Comparison of ENCODE assay signal across 1 cellular context in genomic region chr4:168794092-168794707, GRCh38.
TF ChIP-seq lines count a peak whose summit lies in the region.

No MANE protein-coding gene starts in this region.

TF ChIP-seq in A549, 52 proteins besides CTCF, POLR2A, EP300 and RAD21 (continued from another document):
- TF ChIP-seq, protein P1, sequence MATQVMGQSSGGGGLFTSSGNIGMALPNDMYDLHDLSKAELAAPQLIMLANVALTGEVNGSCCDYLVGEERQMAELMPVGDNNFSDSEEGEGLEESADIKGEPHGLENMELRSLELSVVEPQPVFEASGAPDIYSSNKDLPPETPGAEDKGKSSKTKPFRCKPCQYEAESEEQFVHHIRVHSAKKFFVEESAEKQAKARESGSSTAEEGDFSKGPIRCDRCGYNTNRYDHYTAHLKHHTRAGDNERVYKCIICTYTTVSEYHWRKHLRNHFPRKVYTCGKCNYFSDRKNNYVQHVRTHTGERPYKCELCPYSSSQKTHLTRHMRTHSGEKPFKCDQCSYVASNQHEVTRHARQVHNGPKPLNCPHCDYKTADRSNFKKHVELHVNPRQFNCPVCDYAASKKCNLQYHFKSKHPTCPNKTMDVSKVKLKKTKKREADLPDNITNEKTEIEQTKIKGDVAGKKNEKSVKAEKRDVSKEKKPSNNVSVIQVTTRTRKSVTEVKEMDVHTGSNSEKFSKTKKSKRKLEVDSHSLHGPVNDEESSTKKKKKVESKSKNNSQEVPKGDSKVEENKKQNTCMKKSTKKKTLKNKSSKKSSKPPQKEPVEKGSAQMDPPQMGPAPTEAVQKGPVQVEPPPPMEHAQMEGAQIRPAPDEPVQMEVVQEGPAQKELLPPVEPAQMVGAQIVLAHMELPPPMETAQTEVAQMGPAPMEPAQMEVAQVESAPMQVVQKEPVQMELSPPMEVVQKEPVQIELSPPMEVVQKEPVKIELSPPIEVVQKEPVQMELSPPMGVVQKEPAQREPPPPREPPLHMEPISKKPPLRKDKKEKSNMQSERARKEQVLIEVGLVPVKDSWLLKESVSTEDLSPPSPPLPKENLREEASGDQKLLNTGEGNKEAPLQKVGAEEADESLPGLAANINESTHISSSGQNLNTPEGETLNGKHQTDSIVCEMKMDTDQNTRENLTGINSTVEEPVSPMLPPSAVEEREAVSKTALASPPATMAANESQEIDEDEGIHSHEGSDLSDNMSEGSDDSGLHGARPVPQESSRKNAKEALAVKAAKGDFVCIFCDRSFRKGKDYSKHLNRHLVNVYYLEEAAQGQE (IDR thresholded peaks at IDR 0.05): no peak
- TF ChIP-seq, protein P2, sequence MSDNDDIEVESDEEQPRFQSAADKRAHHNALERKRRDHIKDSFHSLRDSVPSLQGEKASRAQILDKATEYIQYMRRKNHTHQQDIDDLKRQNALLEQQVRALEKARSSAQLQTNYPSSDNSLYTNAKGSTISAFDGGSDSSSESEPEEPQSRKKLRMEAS (IDR thresholded peaks at IDR 0.05): no peak
- TF ChIP-seq HMGXB4 (CRISPR knock-in tag; IDR thresholded peaks at IDR 0.05; ENCODE audit: borderline replicate concordance) (no peak), RFX5 (IDR thresholded peaks at IDR 0.05) (no peak), SREBF2 (IDR thresholded peaks at IDR 0.05) (no peak)
- TF ChIP-seq, protein P3, sequence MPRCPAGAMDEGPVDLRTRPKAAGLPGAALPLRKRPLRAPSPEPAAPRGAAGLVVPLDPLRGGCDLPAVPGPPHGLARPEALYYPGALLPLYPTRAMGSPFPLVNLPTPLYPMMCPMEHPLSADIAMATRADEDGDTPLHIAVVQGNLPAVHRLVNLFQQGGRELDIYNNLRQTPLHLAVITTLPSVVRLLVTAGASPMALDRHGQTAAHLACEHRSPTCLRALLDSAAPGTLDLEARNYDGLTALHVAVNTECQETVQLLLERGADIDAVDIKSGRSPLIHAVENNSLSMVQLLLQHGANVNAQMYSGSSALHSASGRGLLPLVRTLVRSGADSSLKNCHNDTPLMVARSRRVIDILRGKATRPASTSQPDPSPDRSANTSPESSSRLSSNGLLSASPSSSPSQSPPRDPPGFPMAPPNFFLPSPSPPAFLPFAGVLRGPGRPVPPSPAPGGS (IDR thresholded peaks at IDR 0.05): no peak
